29 cellular contexts compared by ENCODE assay signal in the genomic region with DNA sequence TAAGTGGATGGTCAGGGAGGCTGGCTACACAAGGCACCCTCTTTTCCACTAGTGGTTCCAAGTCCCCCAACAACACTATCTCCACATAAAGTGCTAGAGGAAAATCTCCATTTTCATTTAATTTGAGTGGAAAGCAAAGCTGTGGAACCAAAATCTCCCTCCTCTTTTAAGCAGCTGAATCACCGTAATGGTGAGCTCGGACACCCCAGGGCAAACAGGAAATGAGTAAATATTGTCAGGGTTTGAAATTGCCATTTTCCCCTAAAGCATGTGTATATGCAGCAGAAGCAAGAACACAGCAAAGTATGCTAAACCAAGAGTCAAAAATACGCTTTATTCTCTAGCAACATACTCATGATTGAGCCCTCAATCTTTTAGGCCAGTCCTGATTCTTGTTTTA.
"Had no signal": no experiment of that assay in that cellular context is flagged by ENCODE, and none has a peak within 500 bp of the region (broad histone marks: within the 10 kb centered on the region; RNA-seq: fewer than 3 reads in every experiment).

No MANE protein-coding gene starts in this region.

- H2AFZ ChIP-seq: hepatocyte had no signal

- ATAC-seq: activated CD4-positive, alpha-beta T cell treated with anti-CD3 and anti-CD28 coated beads for 36 hours; activated CD8-positive, alpha-beta memory T cell treated with anti-CD3 and anti-CD28 coated beads, Interleukin-2, amount 10 ng/mL, durations not matched to agents 7 days and 5 days; activated CD8-positive, alpha-beta T cell treated with anti-CD3 and anti-CD28 coated beads, Interleukin-2, amount 10 ng/mL, durations not matched to agents 7 days and 5 days; activated naive CD8-positive, alpha-beta T cell treated with anti-CD3 and anti-CD28 coated beads, Interleukin-2, amount 50 U/mL, for 24 hours; body of pancreas; effector memory CD8-positive, alpha-beta T cell; gastrocnemius medialis; heart right ventricle; T-helper 17 cell had no signal

- DNase-seq: activated B cell treated with CpG ODN at 0.5 μM for 24 hours; activated CD4-positive, alpha-beta memory T cell treated with anti-CD3 and anti-CD28 coated beads for 36 hours; activated CD4-positive, alpha-beta T cell treated with anti-CD3 and anti-CD28 coated beads for 36 hours; activated CD4-positive, alpha-beta T cell treated with anti-CD3 and anti-CD28 coated beads, Interleukin-2, amount 10 ng/mL, durations not matched to agents 24 days and 14 days; activated CD4-positive, CD25-positive, alpha-beta regulatory T cell treated with anti-CD3 and anti-CD28 coated beads, Interleukin-2, amount 50 U/mL, for 72 hours; activated CD8-positive, alpha-beta memory T cell treated with anti-CD3 and anti-CD28 coated beads, Interleukin-2, amount 10 ng/mL, durations not matched to agents 7 days and 5 days; activated CD8-positive, alpha-beta memory T cell treated with anti-CD3 and anti-CD28 coated beads, Interleukin-2, amount 50 U/mL, for 4 hours; activated CD8-positive, alpha-beta T cell treated with anti-CD3 and anti-CD28 coated beads, Interleukin-2, amount 10 ng/mL, durations not matched to agents 7 days and 5 days; activated effector memory CD4-positive, alpha-beta T cell treated with anti-CD3 and anti-CD28 coated beads, Interleukin-2, amount 50 U/mL, for 16 hours; activated naive CD4-positive, alpha-beta T cell treated with anti-CD3 and anti-CD28 coated beads for 36 hours; activated naive CD8-positive, alpha-beta T cell treated with anti-CD3 and anti-CD28 coated beads for 36 hours; activated naive CD8-positive, alpha-beta T cell treated with anti-CD3 and anti-CD28 coated beads, Interleukin-2, amount 50 U/mL, for 24 hours; activated T-cell treated with anti-CD3 and anti-CD28 coated beads, Interleukin-2, amount 50 U/mL, for 1 hour; activated T-cell treated with anti-CD3 and anti-CD28 coated beads, Interleukin-2, amount 50 U/mL, for 48 hours; adrenal gland; amygdala; aorta; body of pancreas; dorsolateral prefrontal cortex; effector memory CD8-positive, alpha-beta T cell; esophagus squamous epithelium; gastrocnemius medialis; heart right ventricle; T-helper 1 cell; T-helper 17 cell; T1000; WERI-Rb-1 had no signal

- H3K4me2 ChIP-seq: hepatocyte had no signal

- H3K4me1 ChIP-seq: adrenal gland, body of pancreas, esophagus squamous epithelium, gastrocnemius medialis, heart right ventricle had no signal

- H3K36me3 ChIP-seq: adrenal gland, esophagus squamous epithelium, gastrocnemius medialis, heart right ventricle, WERI-Rb-1 had no signal

- H3K79me2 ChIP-seq: hepatocyte had no signal

- H3K27me3 ChIP-seq: adrenal gland, body of pancreas, dorsolateral prefrontal cortex, esophagus squamous epithelium, gastrocnemius medialis, heart right ventricle, hepatocyte had no signal

- H3K27ac ChIP-seq: adrenal gland, body of pancreas, coronary artery, dorsolateral prefrontal cortex, esophagus squamous epithelium, gastrocnemius medialis, heart right ventricle, hepatocyte, WERI-Rb-1 had no signal

- H3K4me3 ChIP-seq: adrenal gland, body of pancreas, coronary artery, dorsolateral prefrontal cortex, esophagus squamous epithelium, gastrocnemius medialis, heart right ventricle, hepatocyte had no signal

- H3K9me3 ChIP-seq: adrenal gland, body of pancreas, esophagus squamous epithelium, gastrocnemius medialis had no signal
